10 cellular contexts compared by ENCODE assay signal in the genomic region with DNA sequence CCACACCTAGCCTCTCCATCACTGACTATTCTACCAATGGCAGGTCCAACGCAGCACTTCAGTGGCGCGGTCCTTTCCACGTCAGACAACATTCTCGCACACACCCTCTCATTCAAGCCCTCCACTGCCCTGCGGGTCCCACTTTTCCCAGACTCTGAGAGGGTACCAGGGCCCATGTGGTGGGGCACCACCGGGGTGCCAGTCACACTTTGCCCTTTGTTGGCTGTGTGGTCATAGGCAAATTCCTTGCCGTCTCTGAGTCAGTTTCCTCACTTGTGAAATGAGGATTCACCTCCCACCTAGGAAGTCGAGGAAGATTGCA. TPM values are rescaled to one million over a fixed set of nuclear protein-coding genes. Genes with fewer than 3 reads are reported as not detected.
A peak's percentile ranks its signal among the peaks of the same experiment; 100 is the strongest.
DNase-seq lines count a peak whose midpoint lies in the region; ATAC-seq, FAIRE-seq and TF ChIP-seq lines count a peak whose summit lies in the region.
"Had no signal": no experiment of that assay in that cellular context is flagged by ENCODE, and none has a peak within 500 bp of the region (broad histone marks: within the 10 kb centered on the region; RNA-seq: fewer than 3 reads in every experiment).

No MANE protein-coding gene starts in this region.

- no peaks in the 10 kb centered on the region for H3K9me3 ChIP-seq in breast epithelium
- no peaks in the 10 kb centered on the region for H3K9me3 ChIP-seq in mucosa of rectum (ENCODE audit: control insufficient read depth in 2 of 2, low read length in 2 of 2)

- H3K4me3 ChIP-seq in breast epithelium = peak overlapping the region; percentile 91 to 97 (median 95)
- H3K4me3 ChIP-seq in mucosa of rectum (ENCODE audit: low read length in 2 of 2) = peak overlapping the region; percentile 78 to 83

- TF ChIP-seq POLR2A in breast epithelium (IDR thresholded peaks at IDR 0.05) = no peak

- H3K27ac Mint-ChIP-seq in stimulated activated naive CD8-positive, alpha-beta T cell treated with anti-CD3 and anti-CD28 coated beads, Interleukin-15, Interleukin-2, amounts not matched to agents 100 ng/mL and 50 ng/mL, for 24 hours = no peak overlapping the region

- H3K27ac ChIP-seq in breast epithelium = peak overlapping the region; percentile 99
- H3K27ac ChIP-seq in mucosa of rectum (ENCODE audit: low read depth in 2 of 2, low read length in 2 of 2) = peak overlapping the region; percentile 95 to 97

- H3K27me3 ChIP-seq in breast epithelium (no peaks in the 10 kb centered on the region), mucosa of rectum (ENCODE audit: control insufficient read depth in 2 of 2, insufficient read depth in 2 of 2, low read length in 2 of 2) (no peaks in the 10 kb centered on the region)

- H3K4me1 ChIP-seq in breast epithelium (peaks cover 9 to 19% of the 10 kb centered on the region in 2 donors), mucosa of rectum (ENCODE audit: control insufficient read depth in 2 of 2, insufficient read depth in 2 of 2, low read length in 2 of 2) (peaks cover 58 to 59% of the 10 kb centered on the region in 2 donors)

- peak overlapping the region; percentile 31 for H3K4me3 Mint-ChIP-seq in stimulated activated naive CD8-positive, alpha-beta T cell treated with anti-CD3 and anti-CD28 coated beads, Interleukin-15, Interleukin-2, amounts not matched to agents 100 ng/mL and 50 ng/mL, for 24 hours

- H3K9me3 Mint-ChIP-seq in stimulated activated naive CD8-positive, alpha-beta T cell treated with anti-CD3 and anti-CD28 coated beads, Interleukin-15, Interleukin-2, amounts not matched to agents 100 ng/mL and 50 ng/mL, for 24 hours = no peaks in the 10 kb centered on the region

- FAIRE-seq in D721Med (lab: Jason Lieb, UNC) = no peak
- FAIRE-seq: colon had no signal

- DNase-seq in stimulated activated naive CD8-positive, alpha-beta T cell treated with anti-CD3 and anti-CD28 coated beads, Interleukin-15, Interleukin-2, amounts not matched to agents 100 U/mL and 50 U/mL, for 24 hours = no peak
- DNase-seq in breast epithelium (ENCODE audit: low spot score in 2 of 2) (no peak), MV-4-11 (lab: John Stamatoyannopoulos, UW) (no peak), NCI-H524 treated with DMSO at 0.1 percent for 48 hours (lab: John Stamatoyannopoulos, UW) (no peak), D721Med (ENCODE audit: insufficient read length, low spot score) (no peak), pons (ENCODE audit: low spot score) (no peak)
- DNase-seq: occipital lobe had no signal

- intact Hi-C loops in breast epithelium (cut with DNase I; ENCODE audit: low total_unique reads) = loop anchor here (10.0 kb wide), 1 partner anchor 1614 kb away; no protein-coding TSS in a partner anchor

- no peaks in the 10 kb centered on the region for H3K36me3 ChIP-seq in breast epithelium
- no peaks in the 10 kb centered on the region for H3K36me3 ChIP-seq in mucosa of rectum (ENCODE audit: control insufficient read depth in 2 of 2, insufficient read depth in 2 of 2, low read length in 2 of 2)

- no peaks in the 10 kb centered on the region for H3K36me3 Mint-ChIP-seq in stimulated activated naive CD8-positive, alpha-beta T cell treated with anti-CD3 and anti-CD28 coated beads, Interleukin-15, Interleukin-2, amounts not matched to agents 100 ng/mL and 50 ng/mL, for 24 hours (ENCODE audit: low read depth)

- TF ChIP-seq CTCF in breast epithelium (IDR thresholded peaks at IDR 0.05) (no peak), D721Med (IDR thresholded peaks at IDR 0.05; ENCODE audit: insufficient read depth, missing control alignments) (no peak)

- H3K4me1 Mint-ChIP-seq in stimulated activated naive CD8-positive, alpha-beta T cell treated with anti-CD3 and anti-CD28 coated beads, Interleukin-15, Interleukin-2, amounts not matched to agents 100 ng/mL and 50 ng/mL, for 24 hours (ENCODE audit: low read depth) = peaks cover 18% of the 10 kb centered on the region

- H3K27me3 Mint-ChIP-seq in stimulated activated naive CD8-positive, alpha-beta T cell treated with anti-CD3 and anti-CD28 coated beads, Interleukin-15, Interleukin-2, amounts not matched to agents 100 ng/mL and 50 ng/mL, for 24 hours = peaks cover 6% of the 10 kb centered on the region

- peak overlapping the region; percentile 71 to 90 for H3K9ac ChIP-seq in mucosa of rectum (ENCODE audit: low read depth in 1 of 2, low read length in 2 of 2)

- no peak for ATAC-seq in stimulated activated naive CD8-positive, alpha-beta T cell treated with anti-CD3 and anti-CD28 coated beads, Interleukin-15, Interleukin-2, amounts not matched to agents 100 U/mL and 50 U/mL, for 24 hours

RNA-seq across cellular contexts. Expression of gene PLCD3, which starts 1.1 kb away (rescaled TPM):
- total RNA-seq in breast epithelium = 10 to 100 TPM; 30.8 to 62.2 (median 41.1) TPM

RNA-seq across cellular contexts. Expression of gene ACBD4, which starts 4.2 kb away (rescaled TPM):
- total RNA-seq in breast epithelium = 10 to 100 TPM; 13.8 to 28.8 (median 15.7) TPM

RNA-seq across cellular contexts. Expression of gene HEXIM1, which starts 17.0 kb away (rescaled TPM):
- total RNA-seq in breast epithelium = 10 to 100 TPM; 21.3 to 35.6 (median 33.4) TPM

RNA-seq across cellular contexts. Expression of gene HEXIM2, which starts 30.4 kb away (rescaled TPM):
- total RNA-seq in breast epithelium = 10 to 100 TPM in 2 of 3 donors, 1 to 10 TPM in 1; 6.6 to 13.3 (median 13.2) TPM
